1 cellular context compared by ENCODE assay signal in genomic region chr16:49856741-49857330, GRCh38.
TF ChIP-seq lines count a peak whose summit lies in the region.

No MANE protein-coding gene starts in this region.

TF ChIP-seq in K562, 482 proteins besides CTCF, POLR2A, EP300 and RAD21 (continued from another document):
- TF ChIP-seq, protein P1, sequence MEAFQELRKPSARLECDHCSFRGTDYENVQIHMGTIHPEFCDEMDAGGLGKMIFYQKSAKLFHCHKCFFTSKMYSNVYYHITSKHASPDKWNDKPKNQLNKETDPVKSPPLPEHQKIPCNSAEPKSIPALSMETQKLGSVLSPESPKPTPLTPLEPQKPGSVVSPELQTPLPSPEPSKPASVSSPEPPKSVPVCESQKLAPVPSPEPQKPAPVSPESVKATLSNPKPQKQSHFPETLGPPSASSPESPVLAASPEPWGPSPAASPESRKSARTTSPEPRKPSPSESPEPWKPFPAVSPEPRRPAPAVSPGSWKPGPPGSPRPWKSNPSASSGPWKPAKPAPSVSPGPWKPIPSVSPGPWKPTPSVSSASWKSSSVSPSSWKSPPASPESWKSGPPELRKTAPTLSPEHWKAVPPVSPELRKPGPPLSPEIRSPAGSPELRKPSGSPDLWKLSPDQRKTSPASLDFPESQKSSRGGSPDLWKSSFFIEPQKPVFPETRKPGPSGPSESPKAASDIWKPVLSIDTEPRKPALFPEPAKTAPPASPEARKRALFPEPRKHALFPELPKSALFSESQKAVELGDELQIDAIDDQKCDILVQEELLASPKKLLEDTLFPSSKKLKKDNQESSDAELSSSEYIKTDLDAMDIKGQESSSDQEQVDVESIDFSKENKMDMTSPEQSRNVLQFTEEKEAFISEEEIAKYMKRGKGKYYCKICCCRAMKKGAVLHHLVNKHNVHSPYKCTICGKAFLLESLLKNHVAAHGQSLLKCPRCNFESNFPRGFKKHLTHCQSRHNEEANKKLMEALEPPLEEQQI (IDR thresholded peaks at IDR 0.05): no peak
